ENCODE assay signal across 16 cellular contexts in genomic region chr7:70131807-70132565, GRCh38.
A peak's percentile ranks its signal among the peaks of the same experiment; 100 is the strongest.
DNase-seq lines count a peak whose midpoint lies in the region; ATAC-seq, FAIRE-seq and TF ChIP-seq lines count a peak whose summit lies in the region.
"Had no signal": no experiment of that assay in that cellular context is flagged by ENCODE, and none has a peak within 500 bp of the region (broad histone marks: within the 10 kb centered on the region; RNA-seq: fewer than 3 reads in every experiment).

No MANE protein-coding gene starts in this region.

- H3K27ac Mint-ChIP-seq in CD8-positive, alpha-beta T cell, result no peak overlapping the region
- H3K27ac Mint-ChIP-seq: activated T-helper 17 cell treated with anti-CD3 and anti-CD28 coated beads, Interleukin-2, amount 50 U/mL, for 72 hours; naive thymus-derived CD8-positive, alpha-beta T cell had no signal

- H3K36me3 Mint-ChIP-seq in CD8-positive, alpha-beta T cell, result no peaks in the 10 kb centered on the region

- no peaks in the 10 kb centered on the region for H3K4me1 ChIP-seq in CD8-positive, alpha-beta T cell (ENCODE audit: insufficient read depth, low read length)
- H3K4me1 ChIP-seq: lower lobe of right lung, Peyer's patch had no signal

- H3K27me3 ChIP-seq in CD8-positive, alpha-beta T cell (ENCODE audit: insufficient read depth, low read length), result no peaks in the 10 kb centered on the region
- H3K27me3 ChIP-seq: Peyer's patch had no signal

- peak; percentile 67 for DNase-seq in COR-L47 (lab: John Stamatoyannopoulos, UW)
- DNase-seq in NAMALWA (ENCODE audit: low spot score), result peak; percentile 21
- DNase-seq in NCI-H526 treated with DMSO at 0.1 percent for 48 hours (lab: John Stamatoyannopoulos, UW), result peak; percentile 81
- peak; percentile 41 for DNase-seq in kidney tubule cell (ENCODE audit: low spot score)
- no peak for DNase-seq in CD8-positive, alpha-beta T cell
- no peak for DNase-seq in stimulated activated CD4-positive, alpha-beta T cell treated with anti-CD3 and anti-CD28 coated beads, Interleukin-12 subunit alpha, Interleukin-12 subunit beta, amount 100 ng/mL, for 4 hours
- DNase-seq in NCI-H446 treated with DMSO at 0.1 percent for 48 hours (lab: John Stamatoyannopoulos, UW), result no peak
- DNase-seq in GM12892 (ENCODE audit: insufficient read length), result no peak
- DNase-seq: foreskin fibroblast; KG1; lower lobe of right lung; naive thymus-derived CD8-positive, alpha-beta T cell; Peyer's patch; substantia nigra had no signal

- ATAC-seq in CD8-positive, alpha-beta T cell, result no peak
- ATAC-seq: activated T-helper 17 cell treated with anti-CD3 and anti-CD28 coated beads, Interleukin-2, amount 50 U/mL, for 72 hours; lower lobe of right lung; naive thymus-derived CD8-positive, alpha-beta T cell had no signal

- CTCF ChIA-PET in CD8-positive, alpha-beta T cell (lab: Charles Lee), result no interaction called here

- H3K27me3 Mint-ChIP-seq in CD8-positive, alpha-beta T cell (ENCODE audit: low read depth), result peaks cover 2% of the 10 kb centered on the region
- H3K27me3 Mint-ChIP-seq: activated T-helper 17 cell treated with anti-CD3 and anti-CD28 coated beads, Interleukin-2, amount 50 U/mL, for 72 hours had no signal

- POLR2A ChIA-PET in CD8-positive, alpha-beta T cell (lab: Charles Lee), result no interaction called here

- H3K27ac ChIP-seq in CD8-positive, alpha-beta T cell (ENCODE audit: low read depth, low read length), result no peak overlapping the region
- H3K27ac ChIP-seq: HL-60, lower lobe of right lung, Peyer's patch had no signal

- no peaks in the 10 kb centered on the region for H3K9me3 ChIP-seq in CD8-positive, alpha-beta T cell (ENCODE audit: low read length)
- H3K9me3 ChIP-seq: lower lobe of right lung, Peyer's patch had no signal

- TF ChIP-seq CTCF in CD8-positive, alpha-beta T cell (IDR thresholded peaks at IDR 0.05), result no peak

- H3K4me1 Mint-ChIP-seq in CD8-positive, alpha-beta T cell (ENCODE audit: low read depth), result no peaks in the 10 kb centered on the region
- H3K4me1 Mint-ChIP-seq: activated T-helper 17 cell treated with anti-CD3 and anti-CD28 coated beads, Interleukin-2, amount 50 U/mL, for 72 hours; naive thymus-derived CD8-positive, alpha-beta T cell had no signal

- no peak for TF ChIP-seq POLR2A in GM12892 (IDR thresholded peaks at IDR 0.05; ENCODE audit: low read depth, low read length)

- intact Hi-C loops in CD8-positive, alpha-beta T cell (cut with DNase I, micrococcal nuclease), result no loop called here

- H3K9me3 Mint-ChIP-seq in CD8-positive, alpha-beta T cell, result no peaks in the 10 kb centered on the region
- H3K9me3 Mint-ChIP-seq: activated T-helper 17 cell treated with anti-CD3 and anti-CD28 coated beads, Interleukin-2, amount 50 U/mL, for 72 hours had no signal

- no peaks in the 10 kb centered on the region for H3K36me3 ChIP-seq in CD8-positive, alpha-beta T cell (ENCODE audit: insufficient read depth, low read length)
- H3K36me3 ChIP-seq: lower lobe of right lung, Peyer's patch had no signal

- FAIRE-seq in GM12892 (lab: Jason Lieb, UNC), result no peak

- no peak overlapping the region for H3K4me3 Mint-ChIP-seq in CD8-positive, alpha-beta T cell
- H3K4me3 Mint-ChIP-seq: activated T-helper 17 cell treated with anti-CD3 and anti-CD28 coated beads, Interleukin-2, amount 50 U/mL, for 72 hours; naive thymus-derived CD8-positive, alpha-beta T cell had no signal

- H3K4me3 ChIP-seq in CD8-positive, alpha-beta T cell (ENCODE audit: low read depth, low read length), result no peak overlapping the region
- H3K4me3 ChIP-seq: lower lobe of right lung, Peyer's patch had no signal

Comparison
In these comparisons a context has a peak if more than half of its experiments do, and no peak if none do; other contexts are left out.
1. DNase-seq: peak in COR-L47 (single experiment), NAMALWA (single experiment), NCI-H526 treated with DMSO at 0.1 percent for 48 hours (single experiment) and kidney tubule cell (single experiment); none in CD8-positive, alpha-beta T cell (0 of 7), stimulated activated CD4-positive, alpha-beta T cell treated with anti-CD3 and anti-CD28 coated beads, Interleukin-12 subunit alpha, Interleukin-12 subunit beta, amount 100 ng/mL, for 4 hours (single experiment), NCI-H446 treated with DMSO at 0.1 percent for 48 hours (single experiment) and GM12892 (single experiment).